ENCODE assay signal across 8 cellular contexts in genomic region chr1:47708658-47709301, GRCh38.
DNase-seq lines count a peak whose midpoint lies in the region; ATAC-seq and TF ChIP-seq lines count a peak whose summit lies in the region.

No MANE protein-coding gene starts in this region.

- CTCF ChIA-PET in CD8-positive, alpha-beta memory T cell (lab: Charles Lee): interaction anchor here (1.1 to 4.5 kb wide), 7 partner anchors 19 to 319 kb away, joined by 3 to 31 read pairs (median 5); partner anchors contain the start of gene FOXD2

- DNase-seq in CD8-positive, alpha-beta memory T cell: no peak
- DNase-seq in HuH-7 (ENCODE audit: low spot score) (peak; percentile 76), neural crest cell (ENCODE audit: low read depth, low spot score) (peak; percentile 39)
- DNase-seq in effector memory CD8-positive, alpha-beta T cell: no peak

- TF ChIP-seq CTCF in neural crest cell (conservative IDR thresholded peaks at IDR 0.05): no peak

- H3K36me3 Mint-ChIP-seq in CD8-positive, alpha-beta memory T cell: no peaks in the 10 kb centered on the region
- H3K36me3 Mint-ChIP-seq in effector memory CD8-positive, alpha-beta T cell (ENCODE audit: insufficient read depth): no peaks in the 10 kb centered on the region
- H3K36me3 Mint-ChIP-seq in neural crest cell (ENCODE audit: low read depth): no peaks in the 10 kb centered on the region

- POLR2A ChIA-PET in CD8-positive, alpha-beta memory T cell (lab: Charles Lee): no interaction called here

- peak overlapping the region in 4 of 7 donors; percentile 29 to 44 (median 36) for H3K4me3 Mint-ChIP-seq in CD8-positive, alpha-beta memory T cell
- H3K4me3 Mint-ChIP-seq in effector memory CD8-positive, alpha-beta T cell: peak overlapping the region; percentile 54 to 62
- H3K4me3 Mint-ChIP-seq in neural crest cell: peak overlapping the region; percentile 82

- peaks cover 38% of the 10 kb centered on the region for H3K27me3 ChIP-seq in CD8-positive, alpha-beta memory T cell (ENCODE audit: insufficient read depth, low read length, poor library complexity, severe bottlenecking)

- no peak overlapping the region for H3K27ac ChIP-seq in CD8-positive, alpha-beta memory T cell (ENCODE audit: low read depth, low read length)

- H3K4me1 Mint-ChIP-seq in CD8-positive, alpha-beta memory T cell: peaks cover 7 to 24% (median 7%) of the 10 kb centered on the region in 3 donors
- H3K4me1 Mint-ChIP-seq in effector memory CD8-positive, alpha-beta T cell (ENCODE audit: low read depth in 2 of 2): peaks cover 4 to 13% of the 10 kb centered on the region in 2 donors
- H3K4me1 Mint-ChIP-seq in neural crest cell: peaks cover 39% of the 10 kb centered on the region

- no peaks in the 10 kb centered on the region for H3K9me3 Mint-ChIP-seq in CD8-positive, alpha-beta memory T cell
- H3K9me3 Mint-ChIP-seq in effector memory CD8-positive, alpha-beta T cell: no peaks in the 10 kb centered on the region
- no peaks in the 10 kb centered on the region for H3K9me3 Mint-ChIP-seq in neural crest cell

- H3K36me3 ChIP-seq in CD8-positive, alpha-beta memory T cell (ENCODE audit: insufficient read depth, low read length): no peaks in the 10 kb centered on the region

- H3K27me3 Mint-ChIP-seq in CD8-positive, alpha-beta memory T cell: peaks cover 56 to 77% of the 10 kb centered on the region in 2 donors
- H3K27me3 Mint-ChIP-seq in effector memory CD8-positive, alpha-beta T cell: peaks cover 77 to 97% of the 10 kb centered on the region in 2 donors
- peaks cover 95% of the 10 kb centered on the region for H3K27me3 Mint-ChIP-seq in neural crest cell (ENCODE audit: low read depth)

- H3K4me1 ChIP-seq in CD8-positive, alpha-beta memory T cell (ENCODE audit: insufficient read depth, low read length): peaks cover 10% of the 10 kb centered on the region

- H3K27ac Mint-ChIP-seq in CD8-positive, alpha-beta memory T cell: no peak overlapping the region
- H3K27ac Mint-ChIP-seq in effector memory CD8-positive, alpha-beta T cell: no peak overlapping the region
- H3K27ac Mint-ChIP-seq in neural crest cell (ENCODE audit: unreplicated experiment): peak overlapping the region; percentile 27

- ATAC-seq in effector memory CD8-positive, alpha-beta T cell (replicated peaks): no peak
- ATAC-seq in HG02938 (IDR thresholded peaks at IDR 0.05; ENCODE audit: unreplicated experiment): no peak
- ATAC-seq in GM21528 (IDR thresholded peaks at IDR 0.05; ENCODE audit: low FRiP score, unreplicated experiment): no peak
- ATAC-seq in HG03025 (IDR thresholded peaks at IDR 0.05; ENCODE audit: low FRiP score, unreplicated experiment): no peak
- ATAC-seq in GM19351 (IDR thresholded peaks at IDR 0.05; ENCODE audit: unreplicated experiment): no peak

- H3K9me3 ChIP-seq in CD8-positive, alpha-beta memory T cell (ENCODE audit: low read length): no peaks in the 10 kb centered on the region

- no peak overlapping the region for H3K4me3 ChIP-seq in CD8-positive, alpha-beta memory T cell (ENCODE audit: low read length)

Comparison
In these comparisons a context has a peak if more than half of its experiments do, and no peak if none do; other contexts are left out.
1. DNase-seq: peak in HuH-7 (single experiment) and neural crest cell (single experiment); none in CD8-positive, alpha-beta memory T cell (0 of 5) and effector memory CD8-positive, alpha-beta T cell (0 of 3).
2. Peak in every context shown above with its lines, with median percentiles within 50 percentile points of each other: H3K4me3 Mint-ChIP-seq.